Comparison of ENCODE assay signal across 38 cellular contexts in genomic region chr13:74278901-74279300, GRCh38.
"Had no signal": no experiment of that assay in that cellular context is flagged by ENCODE, and none has a peak within 500 bp of the region (broad histone marks: within the 10 kb centered on the region; RNA-seq: fewer than 3 reads in every experiment).

No MANE protein-coding gene starts in this region.

- H3K9me3 Mint-ChIP-seq: activated CD4-positive, alpha-beta memory T cell treated with anti-CD3 and anti-CD28 coated beads, Interleukin-2, amount 10 ng/mL, durations not matched to agents 7 days and 5 days; activated naive CD4-positive, alpha-beta T cell treated with anti-CD3 and anti-CD28 coated beads, Interleukin-2, amount 10 ng/mL, durations not matched to agents 7 days and 5 days; activated naive CD4-positive, alpha-beta T cell treated with anti-CD3 and anti-CD28 coated beads, Interleukin-2, amount 50 U/mL, for 24 hours; activated naive CD8-positive, alpha-beta T cell treated with anti-CD3 and anti-CD28 coated beads, Interleukin-2, amount 10 ng/mL, durations not matched to agents 7 days and 5 days; activated naive CD8-positive, alpha-beta T cell treated with anti-CD3 and anti-CD28 coated beads, Interleukin-2, amount 50 U/mL, for 24 hours; activated T-cell treated with anti-CD3 and anti-CD28 coated beads, Interleukin-2, amount 50 U/mL, for 24 hours; activated T-helper 2 cell treated with anti-CD3 and anti-CD28 coated beads, Interferon-gamma antibody, Interleukin-2, Interleukin-4, amounts not matched to agents 10 μg/mL and 5 μg/mL and 100 μg/mL, durations not matched to agents 14 hours and 24 hours and 36 hours; brain; central memory CD8-positive, alpha-beta T cell; T-helper 1 cell treated with Interleukin-12 subunit alpha and Interleukin-12 subunit beta and Interleukin-4 antibody, amounts not matched to agents 30 μg/mL and 1 μg/mL, for 36 hours; T-helper 2 cell treated with Interferon-gamma antibody and Interleukin-4, amounts not matched to agents 5 μg/mL and 100 μg/mL, for 36 hours; WTC11 had no signal

- H3K36me3 Mint-ChIP-seq: activated CD8-positive, alpha-beta memory T cell treated with anti-CD3 and anti-CD28 coated beads, Interleukin-2, amount 10 ng/mL, durations not matched to agents 7 days and 5 days; activated naive CD4-positive, alpha-beta T cell treated with anti-CD3 and anti-CD28 coated beads, Interleukin-2, amount 10 ng/mL, durations not matched to agents 7 days and 5 days; brain; WTC11 had no signal

- ATAC-seq: activated CD4-positive, alpha-beta T cell treated with anti-CD3 and anti-CD28 coated beads for 36 hours; activated CD4-positive, CD25-positive, alpha-beta regulatory T cell treated with anti-CD3 and anti-CD28 coated beads, Interleukin-2, amount 50 U/mL, for 24 hours; activated CD8-positive, alpha-beta memory T cell treated with anti-CD3 and anti-CD28 coated beads, Interleukin-2, amount 10 ng/mL, durations not matched to agents 7 days and 5 days; activated CD8-positive, alpha-beta T cell treated with anti-CD3 and anti-CD28 coated beads, Interleukin-2, amount 10 ng/mL, durations not matched to agents 7 days and 5 days; activated naive CD8-positive, alpha-beta T cell treated with anti-CD3 and anti-CD28 coated beads, Interleukin-2, amount 50 U/mL, for 24 hours; WTC11 had no signal

- H3K4me1 ChIP-seq: ascending aorta had no signal

- H3K27me3 Mint-ChIP-seq: activated CD4-positive, alpha-beta T cell treated with anti-CD3 and anti-CD28 coated beads for 36 hours; activated CD4-positive, alpha-beta T cell treated with anti-CD3 and anti-CD28 coated beads, Interleukin-2, amount 10 ng/mL, durations not matched to agents 7 days and 5 days; activated naive CD4-positive, alpha-beta T cell treated with anti-CD3 and anti-CD28 coated beads, Interleukin-2, amount 10 ng/mL, durations not matched to agents 7 days and 5 days; activated naive CD4-positive, alpha-beta T cell treated with anti-CD3 and anti-CD28 coated beads, Interleukin-2, amount 50 U/mL, for 24 hours; activated naive CD8-positive, alpha-beta T cell; activated naive CD8-positive, alpha-beta T cell treated with anti-CD3 and anti-CD28 coated beads, Interleukin-2, amount 50 U/mL, for 24 hours; activated T-cell treated with anti-CD3 and anti-CD28 coated beads, Interleukin-2, amount 50 U/mL, for 24 hours; brain; central memory CD8-positive, alpha-beta T cell had no signal

- H3K4me3 ChIP-seq: ascending aorta, cardiac muscle cell had no signal

- H3K27me3 ChIP-seq: ascending aorta, cardiac muscle cell had no signal

- H3K4me1 Mint-ChIP-seq: activated CD4-positive, alpha-beta memory T cell treated with anti-CD3 and anti-CD28 coated beads, Interleukin-2, amount 10 ng/mL, durations not matched to agents 7 days and 5 days; brain had no signal

- H3K4me3 Mint-ChIP-seq: activated CD4-positive, alpha-beta memory T cell treated with anti-CD3 and anti-CD28 coated beads, Interleukin-2, amount 10 ng/mL, durations not matched to agents 7 days and 5 days; activated CD4-positive, alpha-beta T cell treated with anti-CD3 and anti-CD28 coated beads for 36 hours; activated CD4-positive, alpha-beta T cell treated with anti-CD3 and anti-CD28 coated beads, Interleukin-2, amount 10 ng/mL, durations not matched to agents 7 days and 5 days; activated CD8-positive, alpha-beta memory T cell treated with anti-CD3 and anti-CD28 coated beads, Interleukin-2, amount 10 ng/mL, durations not matched to agents 7 days and 5 days; activated CD8-positive, alpha-beta T cell treated with anti-CD3 and anti-CD28 coated beads, Interleukin-2, amount 10 ng/mL, durations not matched to agents 7 days and 5 days; activated naive CD4-positive, alpha-beta T cell treated with anti-CD3 and anti-CD28 coated beads, Interleukin-2, amount 10 ng/mL, durations not matched to agents 7 days and 5 days; activated naive CD4-positive, alpha-beta T cell treated with anti-CD3 and anti-CD28 coated beads, Interleukin-2, amount 50 U/mL, for 24 hours; activated naive CD8-positive, alpha-beta T cell; activated naive CD8-positive, alpha-beta T cell treated with anti-CD3 and anti-CD28 coated beads, Interleukin-2, amount 10 ng/mL, durations not matched to agents 7 days and 5 days; activated naive CD8-positive, alpha-beta T cell treated with anti-CD3 and anti-CD28 coated beads, Interleukin-2, amount 50 U/mL, for 24 hours; activated T-cell treated with anti-CD3 and anti-CD28 coated beads, Interleukin-2, amount 50 U/mL, for 24 hours; brain; central memory CD8-positive, alpha-beta T cell; T-helper 1 cell treated with Interleukin-12 subunit alpha and Interleukin-12 subunit beta and Interleukin-4 antibody, amounts not matched to agents 30 μg/mL and 1 μg/mL, for 36 hours; T-helper 2 cell treated with Interferon-gamma antibody and Interleukin-4, amounts not matched to agents 5 μg/mL and 100 μg/mL, for 36 hours; WTC11 had no signal

- H3K36me3 ChIP-seq: ascending aorta, cardiac muscle cell, WERI-Rb-1 had no signal

- H3K27ac Mint-ChIP-seq: activated CD4-positive, alpha-beta memory T cell treated with anti-CD3 and anti-CD28 coated beads, Interleukin-2, amount 10 ng/mL, durations not matched to agents 7 days and 5 days; activated CD4-positive, alpha-beta T cell treated with anti-CD3 and anti-CD28 coated beads for 36 hours; activated CD4-positive, alpha-beta T cell treated with anti-CD3 and anti-CD28 coated beads, Interleukin-2, amount 10 ng/mL, durations not matched to agents 7 days and 5 days; activated CD8-positive, alpha-beta memory T cell treated with anti-CD3 and anti-CD28 coated beads, Interleukin-2, amount 10 ng/mL, durations not matched to agents 7 days and 5 days; activated CD8-positive, alpha-beta T cell treated with anti-CD3 and anti-CD28 coated beads, Interleukin-2, amount 10 ng/mL, durations not matched to agents 7 days and 5 days; activated naive CD4-positive, alpha-beta T cell treated with anti-CD3 and anti-CD28 coated beads, Interleukin-2, amount 10 ng/mL, durations not matched to agents 7 days and 5 days; activated naive CD4-positive, alpha-beta T cell treated with anti-CD3 and anti-CD28 coated beads, Interleukin-2, amount 50 U/mL, for 24 hours; activated naive CD8-positive, alpha-beta T cell; activated naive CD8-positive, alpha-beta T cell treated with anti-CD3 and anti-CD28 coated beads, Interleukin-2, amount 10 ng/mL, durations not matched to agents 7 days and 5 days; activated naive CD8-positive, alpha-beta T cell treated with anti-CD3 and anti-CD28 coated beads, Interleukin-2, amount 50 U/mL, for 24 hours; activated T-cell treated with anti-CD3 and anti-CD28 coated beads, Interleukin-2, amount 50 U/mL, for 24 hours; activated T-helper 2 cell treated with anti-CD3 and anti-CD28 coated beads, Interferon-gamma antibody, Interleukin-2, Interleukin-4, amounts not matched to agents 10 μg/mL and 5 μg/mL and 100 μg/mL, durations not matched to agents 14 hours and 24 hours and 36 hours; brain; T-helper 1 cell treated with Interleukin-12 subunit alpha and Interleukin-12 subunit beta and Interleukin-4 antibody, amounts not matched to agents 30 μg/mL and 1 μg/mL, for 36 hours; T-helper 2 cell treated with Interferon-gamma antibody and Interleukin-4, amounts not matched to agents 5 μg/mL and 100 μg/mL, for 36 hours; WTC11 had no signal

- H3K27ac ChIP-seq: ascending aorta, cardiac muscle cell, WERI-Rb-1 had no signal

- DNase-seq: activated CD4-positive, alpha-beta memory T cell treated with anti-CD3 and anti-CD28 coated beads, Interleukin-2, amount 10 ng/mL, durations not matched to agents 7 days and 5 days; activated CD4-positive, alpha-beta T cell treated with anti-CD3 and anti-CD28 coated beads for 1 hour; activated CD4-positive, alpha-beta T cell treated with anti-CD3 and anti-CD28 coated beads for 36 hours; activated CD4-positive, alpha-beta T cell treated with anti-CD3 and anti-CD28 coated beads for 48 hours; activated CD4-positive, alpha-beta T cell treated with anti-CD3 and anti-CD28 coated beads, Interleukin-2, amount 10 ng/mL, durations not matched to agents 7 days and 5 days; activated CD4-positive, alpha-beta T cell treated with anti-CD3 and anti-CD28 coated beads, Interleukin-2, amount 50 U/mL, for 48 hours; activated CD4-positive, CD25-positive, alpha-beta regulatory T cell; activated CD8-positive, alpha-beta memory T cell treated with anti-CD3 and anti-CD28 coated beads for 24 hours; activated CD8-positive, alpha-beta memory T cell treated with anti-CD3 and anti-CD28 coated beads, Interleukin-2, amount 10 ng/mL, durations not matched to agents 7 days and 5 days; activated CD8-positive, alpha-beta memory T cell treated with anti-CD3 and anti-CD28 coated beads, Interleukin-2, amount 50 U/mL, for 48 hours; activated CD8-positive, alpha-beta T cell treated with anti-CD3 and anti-CD28 coated beads, Interleukin-2, amount 10 ng/mL, durations not matched to agents 7 days and 5 days; activated effector memory CD4-positive, alpha-beta T cell treated with Interleukin-2 at 50 U/mL for 16 hours; activated gamma-delta T cell; activated naive CD4-positive, alpha-beta T cell treated with anti-CD3 and anti-CD28 coated beads, Interleukin-2, amount 10 ng/mL, durations not matched to agents 7 days and 5 days; activated naive CD4-positive, alpha-beta T cell treated with Interleukin-2 at 50 U/mL for 16 hours; activated naive CD8-positive, alpha-beta T cell treated with anti-CD3 and anti-CD28 coated beads, Interleukin-2, amount 10 ng/mL, durations not matched to agents 7 days and 5 days; activated naive CD8-positive, alpha-beta T cell treated with anti-CD3 and anti-CD28 coated beads, Interleukin-2, amount 50 U/mL, for 24 hours; activated T-cell treated with anti-CD3 and anti-CD28 coated beads, Interleukin-2, amount 50 U/mL, for 24 hours; activated T-cell treated with anti-CD3 and anti-CD28 coated beads, Interleukin-2, amount 50 U/mL, for 48 hours; amygdala; anterior cingulate cortex; caudate nucleus; cerebellar nuclear complex; T-helper 1 cell; T-helper 2 cell; T-helper 9 cell; WERI-Rb-1 had no signal
